2 cellular contexts compared by ENCODE assay signal in the genomic region with DNA sequence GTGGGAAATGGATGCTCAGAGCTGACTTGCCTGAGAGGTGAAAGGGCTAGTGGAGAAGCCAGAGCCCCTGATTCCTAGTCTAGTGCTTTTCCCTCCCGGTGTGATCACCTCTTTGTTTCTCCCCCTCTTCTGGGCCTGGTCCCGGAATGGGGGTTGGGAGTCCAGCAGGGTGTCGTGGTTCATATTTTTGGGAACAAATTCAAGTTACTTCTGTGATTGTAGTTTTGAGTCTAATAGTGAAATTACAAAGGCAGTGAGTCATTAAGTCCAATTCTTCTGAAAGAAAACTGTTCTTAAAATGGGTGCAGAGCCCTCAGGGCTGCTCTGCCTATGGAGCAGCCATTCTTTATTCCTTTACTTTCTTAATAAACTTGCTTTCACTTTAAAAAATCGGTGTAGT.
TF ChIP-seq lines count a peak whose summit lies in the region.

No MANE protein-coding gene starts in this region.

TF ChIP-seq in SK-N-SH, 30 proteins besides CTCF, POLR2A, EP300 and RAD21 (continued from another document):
- TF ChIP-seq, protein P1, sequence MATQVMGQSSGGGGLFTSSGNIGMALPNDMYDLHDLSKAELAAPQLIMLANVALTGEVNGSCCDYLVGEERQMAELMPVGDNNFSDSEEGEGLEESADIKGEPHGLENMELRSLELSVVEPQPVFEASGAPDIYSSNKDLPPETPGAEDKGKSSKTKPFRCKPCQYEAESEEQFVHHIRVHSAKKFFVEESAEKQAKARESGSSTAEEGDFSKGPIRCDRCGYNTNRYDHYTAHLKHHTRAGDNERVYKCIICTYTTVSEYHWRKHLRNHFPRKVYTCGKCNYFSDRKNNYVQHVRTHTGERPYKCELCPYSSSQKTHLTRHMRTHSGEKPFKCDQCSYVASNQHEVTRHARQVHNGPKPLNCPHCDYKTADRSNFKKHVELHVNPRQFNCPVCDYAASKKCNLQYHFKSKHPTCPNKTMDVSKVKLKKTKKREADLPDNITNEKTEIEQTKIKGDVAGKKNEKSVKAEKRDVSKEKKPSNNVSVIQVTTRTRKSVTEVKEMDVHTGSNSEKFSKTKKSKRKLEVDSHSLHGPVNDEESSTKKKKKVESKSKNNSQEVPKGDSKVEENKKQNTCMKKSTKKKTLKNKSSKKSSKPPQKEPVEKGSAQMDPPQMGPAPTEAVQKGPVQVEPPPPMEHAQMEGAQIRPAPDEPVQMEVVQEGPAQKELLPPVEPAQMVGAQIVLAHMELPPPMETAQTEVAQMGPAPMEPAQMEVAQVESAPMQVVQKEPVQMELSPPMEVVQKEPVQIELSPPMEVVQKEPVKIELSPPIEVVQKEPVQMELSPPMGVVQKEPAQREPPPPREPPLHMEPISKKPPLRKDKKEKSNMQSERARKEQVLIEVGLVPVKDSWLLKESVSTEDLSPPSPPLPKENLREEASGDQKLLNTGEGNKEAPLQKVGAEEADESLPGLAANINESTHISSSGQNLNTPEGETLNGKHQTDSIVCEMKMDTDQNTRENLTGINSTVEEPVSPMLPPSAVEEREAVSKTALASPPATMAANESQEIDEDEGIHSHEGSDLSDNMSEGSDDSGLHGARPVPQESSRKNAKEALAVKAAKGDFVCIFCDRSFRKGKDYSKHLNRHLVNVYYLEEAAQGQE (IDR thresholded peaks at IDR 0.05; ENCODE audit: low read depth, low read length) = no peak
- TF ChIP-seq FOXM1 (IDR thresholded peaks at IDR 0.05; ENCODE audit: low read depth) = no peak
- no peak for TF ChIP-seq GABPA (IDR thresholded peaks at IDR 0.05; ENCODE audit: low read depth)
- TF ChIP-seq TEAD4 (IDR thresholded peaks at IDR 0.05; ENCODE audit: borderline replicate concordance, insufficient read depth) = no peak
- TF ChIP-seq RXRA (IDR thresholded peaks at IDR 0.05; ENCODE audit: borderline replicate concordance, low read depth) = no peak
- no peak for TF ChIP-seq NRF1 (IDR thresholded peaks at IDR 0.05; ENCODE audit: low read depth, low read length)

TF ChIP-seq in SK-N-SH treated with all-trans-retinoic acid at 6 μM for 48 hours, 23 proteins besides CTCF, POLR2A, EP300 and RAD21 (continued from another document):
- TF ChIP-seq, protein P2, sequence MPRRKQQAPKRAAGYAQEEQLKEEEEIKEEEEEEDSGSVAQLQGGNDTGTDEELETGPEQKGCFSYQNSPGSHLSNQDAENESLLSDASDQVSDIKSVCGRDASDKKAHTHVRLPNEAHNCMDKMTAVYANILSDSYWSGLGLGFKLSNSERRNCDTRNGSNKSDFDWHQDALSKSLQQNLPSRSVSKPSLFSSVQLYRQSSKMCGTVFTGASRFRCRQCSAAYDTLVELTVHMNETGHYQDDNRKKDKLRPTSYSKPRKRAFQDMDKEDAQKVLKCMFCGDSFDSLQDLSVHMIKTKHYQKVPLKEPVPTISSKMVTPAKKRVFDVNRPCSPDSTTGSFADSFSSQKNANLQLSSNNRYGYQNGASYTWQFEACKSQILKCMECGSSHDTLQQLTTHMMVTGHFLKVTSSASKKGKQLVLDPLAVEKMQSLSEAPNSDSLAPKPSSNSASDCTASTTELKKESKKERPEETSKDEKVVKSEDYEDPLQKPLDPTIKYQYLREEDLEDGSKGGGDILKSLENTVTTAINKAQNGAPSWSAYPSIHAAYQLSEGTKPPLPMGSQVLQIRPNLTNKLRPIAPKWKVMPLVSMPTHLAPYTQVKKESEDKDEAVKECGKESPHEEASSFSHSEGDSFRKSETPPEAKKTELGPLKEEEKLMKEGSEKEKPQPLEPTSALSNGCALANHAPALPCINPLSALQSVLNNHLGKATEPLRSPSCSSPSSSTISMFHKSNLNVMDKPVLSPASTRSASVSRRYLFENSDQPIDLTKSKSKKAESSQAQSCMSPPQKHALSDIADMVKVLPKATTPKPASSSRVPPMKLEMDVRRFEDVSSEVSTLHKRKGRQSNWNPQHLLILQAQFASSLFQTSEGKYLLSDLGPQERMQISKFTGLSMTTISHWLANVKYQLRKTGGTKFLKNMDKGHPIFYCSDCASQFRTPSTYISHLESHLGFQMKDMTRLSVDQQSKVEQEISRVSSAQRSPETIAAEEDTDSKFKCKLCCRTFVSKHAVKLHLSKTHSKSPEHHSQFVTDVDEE (CRISPR knock-in tag; IDR thresholded peaks at IDR 0.05) = no peak
- no peak for TF ChIP-seq ZFP30 (CRISPR knock-in tag; IDR thresholded peaks at IDR 0.05)
- no peak for TF ChIP-seq TOX (CRISPR knock-in tag; IDR thresholded peaks at IDR 0.05; ENCODE audit: borderline replicate concordance)
- TF ChIP-seq GLIS3 (CRISPR knock-in tag; IDR thresholded peaks at IDR 0.05) = no peak
- no peak for TF ChIP-seq PPARA (CRISPR knock-in tag; IDR thresholded peaks at IDR 0.05; ENCODE audit: borderline replicate concordance)
- TF ChIP-seq ZC3H10 (CRISPR knock-in tag; IDR thresholded peaks at IDR 0.05) = no peak
- TF ChIP-seq, protein P3, sequence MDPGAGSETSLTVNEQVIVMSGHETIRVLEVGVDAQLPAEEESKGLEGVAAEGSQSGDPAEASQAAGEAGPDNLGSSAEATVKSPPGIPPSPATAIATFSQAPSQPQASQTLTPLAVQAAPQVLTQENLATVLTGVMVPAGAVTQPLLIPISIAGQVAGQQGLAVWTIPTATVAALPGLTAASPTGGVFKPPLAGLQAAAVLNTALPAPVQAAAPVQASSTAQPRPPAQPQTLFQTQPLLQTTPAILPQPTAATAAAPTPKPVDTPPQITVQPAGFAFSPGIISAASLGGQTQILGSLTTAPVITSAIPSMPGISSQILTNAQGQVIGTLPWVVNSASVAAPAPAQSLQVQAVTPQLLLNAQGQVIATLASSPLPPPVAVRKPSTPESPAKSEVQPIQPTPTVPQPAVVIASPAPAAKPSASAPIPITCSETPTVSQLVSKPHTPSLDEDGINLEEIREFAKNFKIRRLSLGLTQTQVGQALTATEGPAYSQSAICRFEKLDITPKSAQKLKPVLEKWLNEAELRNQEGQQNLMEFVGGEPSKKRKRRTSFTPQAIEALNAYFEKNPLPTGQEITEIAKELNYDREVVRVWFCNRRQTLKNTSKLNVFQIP (CRISPR knock-in tag; IDR thresholded peaks at IDR 0.05; ENCODE audit: borderline replicate concordance, low read depth) = no peak
- TF ChIP-seq SNAI2 (CRISPR knock-in tag; IDR thresholded peaks at IDR 0.05) = no peak
